ENCODE assay signal across 21 cellular contexts in genomic region chr22:29139965-29140782, GRCh38.
A peak's percentile ranks its signal among the peaks of the same experiment; 100 is the strongest.
DNase-seq lines count a peak whose midpoint lies in the region; ATAC-seq and TF ChIP-seq lines count a peak whose summit lies in the region.
"Had no signal": no experiment of that assay in that cellular context is flagged by ENCODE, and none has a peak within 500 bp of the region (broad histone marks: within the 10 kb centered on the region; RNA-seq: fewer than 3 reads in every experiment).

No MANE protein-coding gene starts in this region.

- no peak overlapping the region for H3K4me3 Mint-ChIP-seq in neural progenitor cell
- H3K4me3 Mint-ChIP-seq: activated CD8-positive, alpha-beta T cell treated with anti-CD3 and anti-CD28 coated beads for 36 hours; immature natural killer cell had no signal

- DNase-seq in AG08395 (ENCODE audit: low spot score) (peak; percentile 59), SJCRH30 (peak in 1 of 2 experiments; percentile 43), osteoblast (ENCODE audit: insufficient read length, low spot score, missing footprints) (no peak), neural progenitor cell (ENCODE audit: low spot score) (no peak), NCI-H1048 (lab: John Stamatoyannopoulos, UW) (no peak), foreskin melanocyte (no peak)
- DNase-seq in activated naive CD4-positive, alpha-beta T cell treated with anti-CD3 and anti-CD28 coated beads, Interleukin-2, amount 50 U/mL, for 16 hours: no peak
- DNase-seq: activated CD8-positive, alpha-beta T cell treated with anti-CD3 and anti-CD28 coated beads for 36 hours; activated gamma-delta T cell treated with Interleukin-2 at 50 U/mL for 16 hours; brain microvascular endothelial cell; COR-L47; effector memory CD4-positive, alpha-beta T cell; immature natural killer cell; MG63; NCI-H187 treated with DMSO at 0.1 percent for 48 hours; NCI-H526; ovary; stimulated activated CD4-positive, alpha-beta T cell treated with anti-CD3 and anti-CD28 coated beads, Interleukin-15, amount 100 ng/mL, for 24 hours had no signal

- no peak for TF ChIP-seq CTCF in gastroesophageal sphincter (IDR thresholded peaks at IDR 0.05)
- no peak for TF ChIP-seq CTCF in osteoblast (IDR thresholded peaks at IDR 0.05; ENCODE audit: extremely low read depth, low read depth, low read length)
- no peak for TF ChIP-seq CTCF in neural progenitor cell (IDR thresholded peaks at IDR 0.05)

- no peaks in the 10 kb centered on the region for H3K9me3 Mint-ChIP-seq in neural progenitor cell
- H3K9me3 Mint-ChIP-seq: activated CD8-positive, alpha-beta T cell treated with anti-CD3 and anti-CD28 coated beads for 36 hours; immature natural killer cell had no signal

- peaks cover 36% of the 10 kb centered on the region for H3K36me3 Mint-ChIP-seq in neural progenitor cell
- H3K36me3 Mint-ChIP-seq: immature natural killer cell had no signal

- peak; percentile 80 for ATAC-seq in gastroesophageal sphincter
- ATAC-seq: activated CD8-positive, alpha-beta T cell treated with anti-CD3 and anti-CD28 coated beads for 36 hours; Panc1 had no signal

- H3K4me1 ChIP-seq in SJCRH30 (peaks cover 54% of the 10 kb centered on the region), gastroesophageal sphincter (peaks cover 0 to 7% (median 0%) of the 10 kb centered on the region in 3 donors), osteoblast (ENCODE audit: insufficient read depth, low read length) (peaks cover 3% of the 10 kb centered on the region), neural progenitor cell (peaks cover 14% of the 10 kb centered on the region)

- H3K27ac ChIP-seq in SJCRH30 (peak overlapping the region; percentile 26; the same call in 1 of the 2 replicates), gastroesophageal sphincter (peak overlapping the region in 1 of 4 donors; percentile 51), osteoblast (ENCODE audit: low read depth, low read length) (no peak overlapping the region), neural progenitor cell (no peak overlapping the region)
- H3K27ac ChIP-seq: brain microvascular endothelial cell, ovary, VCaP had no signal

- H3K9ac ChIP-seq in neural progenitor cell: no peak overlapping the region

- 51 to 92% methylated on average over 5 to 7 of the region's 8 CpGs for WGBS in gastroesophageal sphincter (ENCODE audit: low coverage in 1 of 2), 2 donors

- no peak overlapping the region for H3K27ac Mint-ChIP-seq in neural progenitor cell
- H3K27ac Mint-ChIP-seq: activated CD8-positive, alpha-beta T cell treated with anti-CD3 and anti-CD28 coated beads for 36 hours; immature natural killer cell had no signal

- H3F3A ChIP-seq in neural progenitor cell (ENCODE audit: low read depth): no peaks in the 10 kb centered on the region

- TF ChIP-seq POLR2A in gastroesophageal sphincter (IDR thresholded peaks at IDR 0.05): no peak

- H4K20me1 ChIP-seq in osteoblast (ENCODE audit: insufficient read depth, low read length) (no peaks in the 10 kb centered on the region), neural progenitor cell (ENCODE audit: low read depth) (no peaks in the 10 kb centered on the region)

- no peak for TF ChIP-seq EP300 in gastroesophageal sphincter (IDR thresholded peaks at IDR 0.05)

- H3K27me3 Mint-ChIP-seq in neural progenitor cell (ENCODE audit: insufficient read depth, low read depth): peaks cover 6% of the 10 kb centered on the region
- H3K27me3 Mint-ChIP-seq: activated CD8-positive, alpha-beta T cell treated with anti-CD3 and anti-CD28 coated beads for 36 hours had no signal

- H2AFZ ChIP-seq in osteoblast (ENCODE audit: low read length) (no peak overlapping the region), neural progenitor cell (replicated peaks) (no peak overlapping the region)

- H3K9me3 ChIP-seq in SJCRH30 (replicated peaks): no peaks in the 10 kb centered on the region
- H3K9me3 ChIP-seq in gastroesophageal sphincter: no peaks in the 10 kb centered on the region
- no peaks in the 10 kb centered on the region for H3K9me3 ChIP-seq in osteoblast (ENCODE audit: low read depth, low read length)
- no peaks in the 10 kb centered on the region for H3K9me3 ChIP-seq in neural progenitor cell (ENCODE audit: low read depth)
- H3K9me3 ChIP-seq: MG63, ovary had no signal

- H3K36me3 ChIP-seq in SJCRH30: peaks cover 26% of the 10 kb centered on the region
- peaks cover 0 to 95% of the 10 kb centered on the region in 2 donors for H3K36me3 ChIP-seq in gastroesophageal sphincter
- no peaks in the 10 kb centered on the region for H3K36me3 ChIP-seq in osteoblast (ENCODE audit: insufficient read depth, low read length)
- H3K36me3 ChIP-seq in neural progenitor cell: no peaks in the 10 kb centered on the region
- H3K36me3 ChIP-seq: brain microvascular endothelial cell, MG63, ovary had no signal

- H3K4me3 ChIP-seq in SJCRH30: no peak overlapping the region
- no peak overlapping the region for H3K4me3 ChIP-seq in gastroesophageal sphincter
- no peak overlapping the region for H3K4me3 ChIP-seq in osteoblast (ENCODE audit: insufficient read depth, low read length)
- no peak overlapping the region for H3K4me3 ChIP-seq in neural progenitor cell
- H3K4me3 ChIP-seq: MG63, ovary had no signal

- H3K79me2 ChIP-seq in osteoblast (ENCODE audit: insufficient read depth, low read length) (no peaks in the 10 kb centered on the region), neural progenitor cell (ENCODE audit: low read depth) (no peaks in the 10 kb centered on the region)

- no peaks in the 10 kb centered on the region for H3K27me3 ChIP-seq in SJCRH30
- no peaks in the 10 kb centered on the region for H3K27me3 ChIP-seq in gastroesophageal sphincter
- H3K27me3 ChIP-seq in osteoblast (ENCODE audit: insufficient read depth, low read length): no peaks in the 10 kb centered on the region
- no peaks in the 10 kb centered on the region for H3K27me3 ChIP-seq in neural progenitor cell
- H3K27me3 ChIP-seq: brain microvascular endothelial cell, MG63, ovary had no signal

- H3K4me1 Mint-ChIP-seq in neural progenitor cell: peaks cover 35% of the 10 kb centered on the region
- H3K4me1 Mint-ChIP-seq: immature natural killer cell had no signal

- H3K4me2 ChIP-seq in osteoblast (ENCODE audit: insufficient read depth, low read length): peak overlapping the region; percentile 32
- no peak overlapping the region for H3K4me2 ChIP-seq in neural progenitor cell
